In the genomic region with DNA sequence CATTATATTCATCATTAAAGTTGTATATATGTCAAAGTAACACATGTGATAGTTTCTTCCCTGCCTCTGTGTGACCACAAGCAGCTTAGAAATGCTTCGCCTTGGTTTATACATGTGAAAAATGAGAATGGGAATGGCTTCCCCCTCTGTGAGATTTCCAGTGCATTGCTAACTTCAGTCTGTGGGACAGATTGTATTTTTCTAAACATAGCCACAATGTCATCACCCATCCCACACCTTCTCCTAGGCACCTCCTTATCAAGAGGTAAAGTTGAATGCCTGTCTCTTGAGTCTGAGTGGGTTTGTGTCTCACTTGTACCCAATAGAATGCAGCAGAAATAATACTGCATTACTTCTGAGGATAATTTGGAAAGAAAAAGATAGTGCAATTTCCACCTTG, we compare ENCODE assay signal across 10 cellular contexts. TPM values are rescaled to one million over a fixed set of nuclear protein-coding genes. Genes with fewer than 3 reads are reported as not detected.
DNase-seq lines count a peak whose midpoint lies in the region; ATAC-seq and TF ChIP-seq lines count a peak whose summit lies in the region.
"Had no signal": no experiment of that assay in that cellular context is flagged by ENCODE, and none has a peak within 500 bp of the region (broad histone marks: within the 10 kb centered on the region; RNA-seq: fewer than 3 reads in every experiment).

No MANE protein-coding gene starts in this region.

- ATAC-seq in Panc1 (no peak), GM19397 (IDR thresholded peaks at IDR 0.05; ENCODE audit: unreplicated experiment) (no peak)
- no peak for ATAC-seq in activated naive CD4-positive, alpha-beta T cell treated with anti-CD3 and anti-CD28 coated beads, Interleukin-2, amount 50 U/mL, for 72 hours
- ATAC-seq: natural killer cell had no signal

- no peak for DNase-seq in Panc1 (ENCODE audit: low read depth, low spot score)
- no peak for DNase-seq in endothelial cell (ENCODE audit: low spot score)
- peak; percentile 7 to 23 for DNase-seq in lung microvascular endothelial cell (ENCODE audit: low read depth in 2 of 2)
- DNase-seq in thyroid gland = no peak
- DNase-seq in activated naive CD4-positive, alpha-beta T cell treated with anti-CD3 and anti-CD28 coated beads, Interleukin-2, amount 50 U/mL, for 72 hours (ENCODE audit: low spot score in 2 of 2) = no peak
- no peak for DNase-seq in sigmoid colon
- no peak for DNase-seq in activated effector memory CD4-positive, alpha-beta T cell treated with Interleukin-2 at 50 U/mL for 16 hours
- DNase-seq: natural killer cell; stimulated activated naive CD4-positive, alpha-beta T cell had no signal

- TF ChIP-seq EP300 in sigmoid colon (IDR thresholded peaks at IDR 0.05) = no peak

- TF ChIP-seq POLR2A in thyroid gland (IDR thresholded peaks at IDR 0.05) (no peak), sigmoid colon (IDR thresholded peaks at IDR 0.05) (no peak)

- POLR2A ChIA-PET in Panc1 (lab: Charles Lee) = interaction anchor here (0.5 kb wide), 1 partner anchor 16 kb away, joined by 3 read pairs; no protein-coding TSS in a partner anchor

- in situ Hi-C loops in Panc1 (cut with HindIII; ENCODE audit: low pct_unique_long_range_greater_than_20kb, low sequenced_read_pairs) = no loop called here

- H3K27me3 Mint-ChIP-seq in endothelial cell (ENCODE audit: unreplicated experiment) = peaks cover 2% of the 10 kb centered on the region

- H3K27ac ChIP-seq in Panc1 (ENCODE audit: low read length) = peak overlapping the region; percentile 65
- peak overlapping the region in 2 of 3 donors; percentile 35 to 80 for H3K27ac ChIP-seq in thyroid gland
- peak overlapping the region in 2 of 4 donors; percentile 62 to 64 for H3K27ac ChIP-seq in sigmoid colon

- H3K4me3 ChIP-seq in Panc1 (ENCODE audit: low read depth in 2 of 2, low read length in 2 of 2) = no peak overlapping the region
- no peak overlapping the region for H3K4me3 ChIP-seq in thyroid gland (replicated peaks in 1 of 3)
- H3K4me3 ChIP-seq in sigmoid colon = no peak overlapping the region

- BruUV-seq in Panc1 (replicated peaks; lab: Mats Ljungman, UMichigan) = no TSS peak

- H3K4me3 Mint-ChIP-seq in endothelial cell (ENCODE audit: unreplicated experiment) = no peak overlapping the region
- H3K4me3 Mint-ChIP-seq: natural killer cell had no signal

- peaks cover 39% of the 10 kb centered on the region for H3K4me1 ChIP-seq in Panc1 (ENCODE audit: control insufficient read depth, insufficient read depth, low read length)
- peaks cover 27 to 36% of the 10 kb centered on the region in 2 donors for H3K4me1 ChIP-seq in thyroid gland
- peaks cover 0 to 33% (median 30%) of the 10 kb centered on the region in 4 donors for H3K4me1 ChIP-seq in sigmoid colon

- H3K36me3 Mint-ChIP-seq in endothelial cell (ENCODE audit: low read depth, unreplicated experiment) = no peaks in the 10 kb centered on the region
- H3K36me3 Mint-ChIP-seq in activated naive CD4-positive, alpha-beta T cell treated with anti-CD3 and anti-CD28 coated beads, Interleukin-2, amount 50 U/mL, for 72 hours = no peaks in the 10 kb centered on the region
- H3K36me3 Mint-ChIP-seq: natural killer cell had no signal

- H3K36me3 ChIP-seq in Panc1 (ENCODE audit: control insufficient read depth, insufficient read depth, low read length) = no peaks in the 10 kb centered on the region
- H3K36me3 ChIP-seq in thyroid gland = no peaks in the 10 kb centered on the region
- no peaks in the 10 kb centered on the region for H3K36me3 ChIP-seq in sigmoid colon

- H3K9me3 ChIP-seq in Panc1 (ENCODE audit: control insufficient read depth, insufficient read depth, low read depth, low read length) (peaks cover 6% of the 10 kb centered on the region), thyroid gland (no peaks in the 10 kb centered on the region), sigmoid colon (no peaks in the 10 kb centered on the region)

- peak overlapping the region; percentile 67 for H3K27ac Mint-ChIP-seq in endothelial cell (ENCODE audit: unreplicated experiment)
- no peak overlapping the region for H3K27ac Mint-ChIP-seq in activated naive CD4-positive, alpha-beta T cell treated with anti-CD3 and anti-CD28 coated beads, Interleukin-2, amount 50 U/mL, for 72 hours
- H3K27ac Mint-ChIP-seq: natural killer cell had no signal

- intact Hi-C loops in Panc1 (cut with micrococcal nuclease; ENCODE audit: unreplicated experiment) (loop anchor here (1.0 to 2.0 kb wide), 2 partner anchors 101 to 209 kb away; no protein-coding TSS in a partner anchor), thyroid gland (cut with DNase I) (loop anchor here (5.0 kb wide), 1 partner anchor 94 kb away; no protein-coding TSS in a partner anchor), sigmoid colon (cut with DNase I) (loop anchor here (1.0 to 5.0 kb wide), 2 partner anchors 101 to 209 kb away; no protein-coding TSS in a partner anchor)

- no peaks in the 10 kb centered on the region for H3K9me3 Mint-ChIP-seq in endothelial cell (ENCODE audit: unreplicated experiment)
- H3K9me3 Mint-ChIP-seq in activated naive CD4-positive, alpha-beta T cell treated with anti-CD3 and anti-CD28 coated beads, Interleukin-2, amount 50 U/mL, for 72 hours = peaks cover 0 to 16% of the 10 kb centered on the region in 2 donors
- H3K9me3 Mint-ChIP-seq: natural killer cell had no signal

- CTCF ChIA-PET in Panc1 (lab: Charles Lee) = interaction anchor here (0.9 kb wide), 1 partner anchor 188 kb away, joined by 3 read pairs; no protein-coding TSS in a partner anchor

- H3K4me1 Mint-ChIP-seq in endothelial cell (ENCODE audit: unreplicated experiment) = peaks cover 27% of the 10 kb centered on the region

- TF ChIP-seq CTCF in Panc1 (IDR thresholded peaks at IDR 0.05) = no peak
- no peak for TF ChIP-seq CTCF in endothelial cell (IDR thresholded peaks at IDR 0.05; ENCODE audit: unreplicated experiment)
- TF ChIP-seq CTCF in thyroid gland (IDR thresholded peaks at IDR 0.05) = no peak
- TF ChIP-seq CTCF in sigmoid colon (IDR thresholded peaks at IDR 0.05) = no peak

- H3K27me3 ChIP-seq in Panc1 (ENCODE audit: control insufficient read depth, insufficient read depth, low read length) (no peaks in the 10 kb centered on the region), thyroid gland (no peaks in the 10 kb centered on the region), sigmoid colon (no peaks in the 10 kb centered on the region)

- WGBS in thyroid gland, 2 donors = 89 to 97% methylated on average over 1 of the region's 1 CpG
- 84 to 87% methylated on average over 1 of the region's 1 CpG for WGBS in sigmoid colon, 2 donors

RNA-seq across cellular contexts. Expression of gene RIN2, which starts 27.8 kb away (rescaled TPM):
- total RNA-seq in Panc1 (2021; ENCODE audit: unreplicated experiment) (25.0 TPM), endothelial cell (ENCODE audit: unreplicated experiment) (57.5 TPM), lung microvascular endothelial cell (71.4 and 80.2 TPM in 2 replicates), thyroid gland (10 to 100 TPM; 64.5 to 89.4 (median 77.5) TPM), sigmoid colon (10 to 100 TPM; 54.2 to 73.7 (median 57.8) TPM)
- 13.8 TPM for polyA plus RNA-seq in Panc1 (2012; ENCODE audit: insufficient read length)
- not detected for total RNA-seq in activated naive CD4-positive, alpha-beta T cell treated with anti-CD3 and anti-CD28 coated beads, Interleukin-2, amount 50 U/mL, for 72 hours
- polyA plus RNA-seq in sigmoid colon = 10 to 100 TPM; 13.4 to 21.0 (median 16.7) TPM

Comparison
In these comparisons a context has a peak if more than half of its experiments do, and no peak if none do; other contexts are left out.
1. DNase-seq: peak in lung microvascular endothelial cell (2 of 2); none in Panc1 (single experiment), endothelial cell (single experiment), thyroid gland (0 of 2), activated naive CD4-positive, alpha-beta T cell treated with anti-CD3 and anti-CD28 coated beads, Interleukin-2, amount 50 U/mL, for 72 hours (0 of 2), sigmoid colon (single experiment) and activated effector memory CD4-positive, alpha-beta T cell treated with Interleukin-2 at 50 U/mL for 16 hours (single experiment).
2. RNA of gene RIN2, which starts 27.8 kb away (total RNA-seq): 64.5 to 89.4 TPM in thyroid gland, 71.4 to 80.2 TPM in lung microvascular endothelial cell, 54.2 to 73.7 TPM in sigmoid colon, 57.5 TPM in endothelial cell (single experiment) and 25.0 TPM in Panc1 (single experiment); not detected in activated naive CD4-positive, alpha-beta T cell treated with anti-CD3 and anti-CD28 coated beads, Interleukin-2, amount 50 U/mL, for 72 hours; every median in the first group is over 10 times any median in the second.